Comparison of ENCODE assay signal across 1 cellular context in the genomic region with DNA sequence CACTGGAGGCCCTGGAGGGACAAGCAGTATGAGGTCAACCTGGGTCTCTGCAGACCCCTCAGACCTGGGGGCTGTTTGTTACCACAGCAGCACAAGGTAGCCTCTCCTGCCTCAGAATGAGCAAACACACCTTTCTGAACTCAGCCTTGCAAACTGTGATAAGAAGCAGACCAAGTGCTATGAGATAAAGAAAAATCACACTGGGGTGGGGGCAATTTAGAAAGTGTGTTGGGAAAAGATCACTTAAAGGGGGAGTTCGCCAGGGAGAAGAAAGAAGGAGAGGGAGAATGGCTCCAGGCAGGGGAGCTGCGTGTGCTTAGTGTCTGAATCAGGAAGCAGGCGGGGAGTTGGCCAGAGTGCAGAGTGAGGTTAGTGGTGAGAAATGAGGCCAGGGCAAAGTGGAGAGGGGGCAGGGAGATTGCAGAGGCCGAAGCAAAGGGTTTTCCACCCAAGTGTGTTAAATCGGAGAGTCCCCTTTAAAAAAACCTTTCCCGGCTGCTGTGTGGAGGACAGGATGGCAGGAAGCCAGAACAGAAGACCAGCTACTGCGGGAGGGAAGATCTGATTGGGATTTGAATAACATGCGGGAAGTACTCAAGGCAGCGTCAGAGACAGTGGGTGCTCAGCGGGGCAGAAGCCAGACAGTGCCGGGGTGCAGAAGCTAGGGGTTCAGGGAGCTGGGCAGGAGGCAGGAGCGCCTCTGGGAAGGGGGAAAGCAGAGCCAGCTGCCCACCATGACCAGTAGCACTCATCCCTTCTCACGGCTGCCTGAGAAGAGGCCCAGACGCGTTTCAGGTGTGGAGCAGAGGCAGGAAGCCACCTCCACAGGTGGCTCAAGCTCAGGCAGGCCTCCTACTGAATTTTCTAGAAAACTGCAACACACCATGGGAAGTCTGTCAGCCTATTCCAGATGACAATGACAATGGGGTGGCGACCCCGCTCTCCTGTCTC.
TF ChIP-seq lines count a peak whose summit lies in the region.

No MANE protein-coding gene starts in this region.

TF ChIP-seq in H1, 55 proteins besides CTCF, POLR2A, EP300 and RAD21 (continued from another document):
- TF ChIP-seq RXRA (IDR thresholded peaks at IDR 0.05; ENCODE audit: insufficient read depth, low read depth, low read length), result no peak
- TF ChIP-seq KDM5A (IDR thresholded peaks at IDR 0.05; ENCODE audit: low read length), result no peak
- no peak for TF ChIP-seq HDAC2 (IDR thresholded peaks at IDR 0.05; ENCODE audit: borderline replicate concordance in 1 of 2, low read depth in 2 of 2, low read length in 2 of 2)
- TF ChIP-seq HDAC6 (IDR thresholded peaks at IDR 0.05; ENCODE audit: low read depth, low read length), result no peak
- TF ChIP-seq CBX5 (IDR thresholded peaks at IDR 0.05; ENCODE audit: low read depth, low read length), result no peak
- no peak for TF ChIP-seq USF2 (IDR thresholded peaks at IDR 0.05; ENCODE audit: low read length)
- TF ChIP-seq RNF2 (IDR thresholded peaks at IDR 0.05; ENCODE audit: borderline replicate concordance, low read depth, low read length, missing control alignments, poor library complexity, severe bottlenecking), result no peak
- TF ChIP-seq TBP (IDR thresholded peaks at IDR 0.05; ENCODE audit: low read depth, low read length), result no peak
- TF ChIP-seq SP4 (IDR thresholded peaks at IDR 0.05; ENCODE audit: low read length), result no peak
- no peak for TF ChIP-seq EGR1 (IDR thresholded peaks at IDR 0.05; ENCODE audit: borderline replicate concordance, low read depth, low read length)
- no peak for TF ChIP-seq POU5F1 (IDR thresholded peaks at IDR 0.05; ENCODE audit: low read depth, low read length)
- TF ChIP-seq GTF2F1 (IDR thresholded peaks at IDR 0.05; ENCODE audit: borderline replicate concordance, low read depth, low read length), result no peak
- TF ChIP-seq ZNF274 (IDR thresholded peaks at IDR 0.05; ENCODE audit: borderline replicate concordance, extremely low read depth, low read length), result no peak
- 0 out of 2 replicates have a peak, but pooled peaks have one; percentile 35 for TF ChIP-seq YY1 (IDR thresholded peaks at IDR 0.05; ENCODE audit: low read depth, low read length)
- TF ChIP-seq CREB1 (IDR thresholded peaks at IDR 0.05), result no peak
- no peak for TF ChIP-seq EZH2 (IDR thresholded peaks at IDR 0.05; ENCODE audit: low read depth, low read length, severe bottlenecking)
- TF ChIP-seq SP1 (IDR thresholded peaks at IDR 0.05; ENCODE audit: low read depth, low read length), result no peak
- TF ChIP-seq CHD7 (IDR thresholded peaks at IDR 0.05; ENCODE audit: insufficient replicate concordance, low read length), result no peak
- TF ChIP-seq JUND (IDR thresholded peaks at IDR 0.05; ENCODE audit: low read length), result no peak
- TF ChIP-seq BCL11A (IDR thresholded peaks at IDR 0.05; ENCODE audit: low read depth in 2 of 2, low read length in 2 of 2), result no peak
- TF ChIP-seq PHF8 (conservative IDR thresholded peaks at IDR 0.05; ENCODE audit: low read depth, low read length), result no peak
- peak; percentile 66 for TF ChIP-seq ASH2L (IDR thresholded peaks at IDR 0.05; ENCODE audit: low read length)
- TF ChIP-seq KDM1A (IDR thresholded peaks at IDR 0.05; ENCODE audit: borderline replicate concordance, low read length), result no peak
- no peak for TF ChIP-seq SAP30 (IDR thresholded peaks at IDR 0.05; ENCODE audit: insufficient read depth, insufficient replicate concordance, low read length)
- TF ChIP-seq SRF (IDR thresholded peaks at IDR 0.05; ENCODE audit: low read depth, low read length), result no peak
- TF ChIP-seq SIX5 (IDR thresholded peaks at IDR 0.05; ENCODE audit: low read depth, low read length), result no peak
- TF ChIP-seq POLR2AphosphoS5 (IDR thresholded peaks at IDR 0.05; ENCODE audit: low read depth, low read length), result peak; percentile 59; the same call in 1 of the 2 replicates
- TF ChIP-seq TCF12 (IDR thresholded peaks at IDR 0.05; ENCODE audit: low read depth, low read length), result 0 out of 2 replicates have a peak, but pooled peaks have one; percentile 51
- TF ChIP-seq ATF3 (IDR thresholded peaks at IDR 0.05; ENCODE audit: insufficient read depth, low read depth, low read length), result no peak
- TF ChIP-seq SP2 (IDR thresholded peaks at IDR 0.05; ENCODE audit: low read length), result no peak
TF ChIP-seq in H1: peak in this region for 7.
